In genomic region chr2:120958623-120959366, GRCh38 we compare ENCODE assay signal across 10 cellular contexts.
DNase-seq lines count a peak whose midpoint lies in the region; ATAC-seq and TF ChIP-seq lines count a peak whose summit lies in the region.
"Had no signal": no experiment of that assay in that cellular context is flagged by ENCODE, and none has a peak within 500 bp of the region (broad histone marks: within the 10 kb centered on the region; RNA-seq: fewer than 3 reads in every experiment).

No MANE protein-coding gene starts in this region.

- peak overlapping the region; percentile 30 for H3K4ac ChIP-seq in neuronal stem cell (ENCODE audit: low read length)

- in situ Hi-C loops in KBM-7 (cut with MboI; ENCODE audit: low pct_unique_long_range_greater_than_20kb, low sequenced_read_pairs), result no loop called here

- H3K27me3 ChIP-seq in neuronal stem cell (ENCODE audit: control insufficient read depth in 3 of 3, insufficient read depth in 3 of 3, low read depth in 1 of 3, low read length in 3 of 3), result no peaks in the 10 kb centered on the region

- H3K4me3 Mint-ChIP-seq in chondrocyte (ENCODE audit: unreplicated experiment), result no peak overlapping the region

- peaks cover 25 to 96% of the 10 kb centered on the region in 2 donors for H3K36me3 ChIP-seq in neuronal stem cell (replicated peaks in 1 of 2; ENCODE audit: control insufficient read depth in 2 of 2, insufficient read depth in 2 of 2, low read length in 2 of 2)

- no peak overlapping the region for H3K23ac ChIP-seq in neuronal stem cell (ENCODE audit: low read depth, low read length, poor library complexity)

- no peak overlapping the region for H3K9ac ChIP-seq in neuronal stem cell (ENCODE audit: low read depth, low read length, poor library complexity)

- peak; percentile 68 for TF ChIP-seq CTCF in chondrocyte (IDR thresholded peaks at IDR 0.05)

- no peak overlapping the region for H3K27ac Mint-ChIP-seq in chondrocyte (ENCODE audit: unreplicated experiment)

- ATAC-seq in GM21381 (IDR thresholded peaks at IDR 0.05; ENCODE audit: unreplicated experiment) (no peak), GM18909 (IDR thresholded peaks at IDR 0.05; ENCODE audit: poor library complexity, unreplicated experiment) (no peak)

- H3K79me1 ChIP-seq in neuronal stem cell (ENCODE audit: low read depth, low read length), result peaks cover 6% of the 10 kb centered on the region

- no peak overlapping the region for H3K14ac ChIP-seq in neuronal stem cell (ENCODE audit: low read length)

- H3K27me3 Mint-ChIP-seq in chondrocyte (ENCODE audit: low read depth), result no peaks in the 10 kb centered on the region

- H3K9me3 ChIP-seq in neuronal stem cell (replicated peaks in 1 of 2; ENCODE audit: control insufficient read depth in 2 of 2, insufficient read depth in 1 of 2, low read depth in 1 of 2, low read length in 2 of 2), result no peaks in the 10 kb centered on the region

- no peak overlapping the region for H3K4me2 ChIP-seq in neuronal stem cell (ENCODE audit: insufficient read depth, low read length, poor library complexity, severe bottlenecking)

- no peak overlapping the region for H3K4me3 ChIP-seq in neuronal stem cell (ENCODE audit: low read length in 2 of 2)

- peak; percentile 45 for DNase-seq in DMS79 treated with DMSO at 0.1 percent for 48 hours (lab: John Stamatoyannopoulos, UW)
- no peak for DNase-seq in DMS79 (lab: John Stamatoyannopoulos, UW)
- peak; percentile 7 for DNase-seq in KBM-7
- DNase-seq in chondrocyte (ENCODE audit: low spot score), result no peak
- DNase-seq in neuronal stem cell (ENCODE audit: low spot score), result peak; percentile 33
- no peak for DNase-seq in activated effector memory CD4-positive, alpha-beta T cell treated with Interleukin-2 at 50 U/mL for 16 hours
- DNase-seq: cortex of kidney, NCI-H1930 had no signal

- H3K18ac ChIP-seq in neuronal stem cell (ENCODE audit: low read length), result peak overlapping the region; percentile 29

- peaks cover 0 to 2% of the 10 kb centered on the region in 2 donors for H3K4me1 ChIP-seq in neuronal stem cell (ENCODE audit: control insufficient read depth in 2 of 2, insufficient read depth in 1 of 2, low read depth in 1 of 2, low read length in 2 of 2)

- no peak overlapping the region for H2AFZ ChIP-seq in neuronal stem cell (ENCODE audit: low read length)

- H2BK5ac ChIP-seq in neuronal stem cell (ENCODE audit: low read length), result no peak overlapping the region

- H2BK12ac ChIP-seq in neuronal stem cell (ENCODE audit: low read length), result no peak overlapping the region

- H2BK15ac ChIP-seq in neuronal stem cell (ENCODE audit: low read length), result no peak overlapping the region

- H4K8ac ChIP-seq in neuronal stem cell (ENCODE audit: low read depth, low read length), result no peak overlapping the region

- no peak overlapping the region for H2AK5ac ChIP-seq in neuronal stem cell (ENCODE audit: low read depth, low read length)

- H4K91ac ChIP-seq in neuronal stem cell (ENCODE audit: low read depth, low read length, poor library complexity), result no peak overlapping the region

- no CpG with 5 or more reads among the region's 17 CpGs for whole genome bisulfite sequencing in neuronal stem cell (ENCODE audit: extremely low coverage in 2 of 2, insufficient read length in 2 of 2, insufficient replicate concordance in 1 of 2), 2 donors

- H3K36me3 Mint-ChIP-seq in chondrocyte (ENCODE audit: low read depth), result peaks cover 22% of the 10 kb centered on the region

- H2BK120ac ChIP-seq in neuronal stem cell (ENCODE audit: low read depth, low read length), result no peak overlapping the region

- no peak overlapping the region for H3K27ac ChIP-seq in neuronal stem cell (replicated peaks; ENCODE audit: low read length)

- peaks cover 6% of the 10 kb centered on the region for H3K4me1 Mint-ChIP-seq in chondrocyte (ENCODE audit: low read depth)

- no peaks in the 10 kb centered on the region for H3K9me3 Mint-ChIP-seq in chondrocyte (ENCODE audit: low read depth)

Comparison
In these comparisons a context has a peak if more than half of its experiments do, and no peak if none do; other contexts are left out.
1. DNase-seq: peak in DMS79 treated with DMSO at 0.1 percent for 48 hours (single experiment), KBM-7 (single experiment) and neuronal stem cell (single experiment); none in DMS79 (single experiment), chondrocyte (single experiment) and activated effector memory CD4-positive, alpha-beta T cell treated with Interleukin-2 at 50 U/mL for 16 hours (single experiment).